In genomic region chr17:720706-721539, GRCh38 we compare ENCODE assay signal across 21 cellular contexts.
"Had no signal": no experiment of that assay in that cellular context is flagged by ENCODE, and none has a peak within 500 bp of the region (broad histone marks: within the 10 kb centered on the region; RNA-seq: fewer than 3 reads in every experiment).

No MANE protein-coding gene starts in this region.

- H3K36me3 ChIP-seq: neutrophil, right atrium auricular region had no signal

- H3K27ac ChIP-seq: coronary artery, gastroesophageal sphincter, heart right ventricle, neutrophil, right atrium auricular region, SK-N-MC had no signal

- H3K9me3 Mint-ChIP-seq: activated naive CD4-positive, alpha-beta T cell treated with anti-CD3 and anti-CD28 coated beads, Interleukin-2, amount 10 ng/mL, durations not matched to agents 7 days and 5 days; central memory CD8-positive, alpha-beta T cell; naive B cell; type B pancreatic cell had no signal

- H3K4me1 Mint-ChIP-seq: activated naive CD4-positive, alpha-beta T cell treated with anti-CD3 and anti-CD28 coated beads, Interleukin-2, amount 10 ng/mL, durations not matched to agents 7 days and 5 days; central memory CD8-positive, alpha-beta T cell had no signal

- DNase-seq: activated CD4-positive, alpha-beta T cell treated with anti-CD3 and anti-CD28 coated beads, Interleukin-2, amount 50 U/mL, for 48 hours; activated CD8-positive, alpha-beta memory T cell treated with anti-CD3 and anti-CD28 coated beads, Interleukin-2, amount 10 ng/mL, durations not matched to agents 7 days and 5 days; activated naive CD4-positive, alpha-beta T cell treated with anti-CD3 and anti-CD28 coated beads, Interleukin-2, amount 10 ng/mL, durations not matched to agents 7 days and 5 days; activated T-cell treated with anti-CD3 and anti-CD28 coated beads, Interleukin-2, amount 50 U/mL, for 1 hour; heart right ventricle; naive B cell; posterior cingulate gyrus; small intestine; stimulated activated CD4-positive, alpha-beta T cell treated with anti-CD3 and anti-CD28 coated beads, Interleukin-4, amount 100 ng/mL, for 4 hours; stimulated activated CD8-positive, alpha-beta memory T cell treated with anti-CD3 and anti-CD28 coated beads, Interleukin-4, amount 100 ng/mL, for 48 hours; stimulated activated naive CD4-positive, alpha-beta T cell treated with Interleukin-2 at 50 U/mL for 16 hours; substantia nigra; T-helper 1 cell had no signal

- H3K27me3 ChIP-seq: gastroesophageal sphincter, heart right ventricle, neutrophil, right atrium auricular region had no signal

- H3K27me3 Mint-ChIP-seq: central memory CD8-positive, alpha-beta T cell; type B pancreatic cell had no signal

- H3K36me3 Mint-ChIP-seq: activated CD8-positive, alpha-beta memory T cell treated with anti-CD3 and anti-CD28 coated beads, Interleukin-2, amount 10 ng/mL, durations not matched to agents 7 days and 5 days; activated naive CD4-positive, alpha-beta T cell treated with anti-CD3 and anti-CD28 coated beads, Interleukin-2, amount 10 ng/mL, durations not matched to agents 7 days and 5 days; naive B cell had no signal

- H3K9me3 ChIP-seq: gastroesophageal sphincter, heart right ventricle, neutrophil, right atrium auricular region had no signal

- H3K4me3 ChIP-seq: coronary artery, gastroesophageal sphincter, heart right ventricle, lung, right atrium auricular region, SK-N-MC had no signal

- H3K27ac Mint-ChIP-seq: activated CD8-positive, alpha-beta memory T cell treated with anti-CD3 and anti-CD28 coated beads, Interleukin-2, amount 10 ng/mL, durations not matched to agents 7 days and 5 days; activated naive CD4-positive, alpha-beta T cell treated with anti-CD3 and anti-CD28 coated beads, Interleukin-2, amount 10 ng/mL, durations not matched to agents 7 days and 5 days; type B pancreatic cell had no signal

- H3K4me3 Mint-ChIP-seq: activated CD8-positive, alpha-beta memory T cell treated with anti-CD3 and anti-CD28 coated beads, Interleukin-2, amount 10 ng/mL, durations not matched to agents 7 days and 5 days; activated naive CD4-positive, alpha-beta T cell treated with anti-CD3 and anti-CD28 coated beads, Interleukin-2, amount 10 ng/mL, durations not matched to agents 7 days and 5 days; central memory CD8-positive, alpha-beta T cell; naive B cell; type B pancreatic cell had no signal
